16 cellular contexts compared by ENCODE assay signal in genomic region chr15:47027322-47027946, GRCh38.
DNase-seq lines count a peak whose midpoint lies in the region; ATAC-seq and TF ChIP-seq lines count a peak whose summit lies in the region.
"Had no signal": no experiment of that assay in that cellular context is flagged by ENCODE, and none has a peak within 500 bp of the region (broad histone marks: within the 10 kb centered on the region; RNA-seq: fewer than 3 reads in every experiment).

No MANE protein-coding gene starts in this region.

- peak overlapping the region; percentile 74; the same call in 1 of the 2 replicates for H2AFZ ChIP-seq in GM23338

- H3K79me2 ChIP-seq in GM23338 (replicated peaks; ENCODE audit: insufficient read depth) = no peaks in the 10 kb centered on the region

- no peaks in the 10 kb centered on the region for H3K9me3 ChIP-seq in A673 (ENCODE audit: low read depth, low read length, poor library complexity, severe bottlenecking)
- no peaks in the 10 kb centered on the region for H3K9me3 ChIP-seq in endodermal cell (ENCODE audit: control insufficient read depth, low read length)
- H3K9me3 ChIP-seq: pancreas had no signal

- BruUV-seq in A673 (replicated peaks; lab: Mats Ljungman, UMichigan) = no TSS peak

- ATAC-seq in GM23338 (peak; percentile 68), HG02852 (IDR thresholded peaks at IDR 0.05; ENCODE audit: unreplicated experiment) (no peak)
- ATAC-seq in activated T-helper 17 cell treated with anti-CD3 and anti-CD28 coated beads, Interleukin-2, amount 50 U/mL, for 72 hours (replicated peaks) = no peak
- ATAC-seq: pancreas had no signal

- H3K4me1 Mint-ChIP-seq in GM23338 (no peaks in the 10 kb centered on the region), endodermal cell (no peaks in the 10 kb centered on the region)
- H3K4me1 Mint-ChIP-seq in activated CD4-positive, alpha-beta memory T cell treated with anti-CD3 and anti-CD28 coated beads, Interleukin-2, amount 10 ng/mL, durations not matched to agents 7 days and 5 days = no peaks in the 10 kb centered on the region
- no peaks in the 10 kb centered on the region for H3K4me1 Mint-ChIP-seq in activated T-helper 17 cell treated with anti-CD3 and anti-CD28 coated beads, Interleukin-2, amount 50 U/mL, for 72 hours
- H3K4me1 Mint-ChIP-seq: B cell had no signal

- POLR2A ChIA-PET in A673 (lab: Charles Lee; ENCODE audit: low non-redundant PET) = no interaction called here
- POLR2A ChIA-PET in activated CD4-positive, alpha-beta memory T cell treated with anti-CD3 and anti-CD28 coated beads, Interleukin-2, amount 10 ng/mL, durations not matched to agents 7 days and 5 days (lab: Charles Lee) = no interaction called here

- no peak overlapping the region for H3K9ac ChIP-seq in endodermal cell (ENCODE audit: extremely low read depth, low read length, poor library complexity, severe bottlenecking)

- H3K4me1 ChIP-seq in A673 (ENCODE audit: insufficient read depth, low read length, poor library complexity, severe bottlenecking) (no peaks in the 10 kb centered on the region), GM23338 (ENCODE audit: insufficient read depth) (no peaks in the 10 kb centered on the region), endodermal cell (ENCODE audit: control insufficient read depth, insufficient read depth, low read length) (no peaks in the 10 kb centered on the region)
- H3K4me1 ChIP-seq: pancreas had no signal

- H3K27ac Mint-ChIP-seq in GM23338 (no peak overlapping the region), endodermal cell (no peak overlapping the region)
- no peak overlapping the region for H3K27ac Mint-ChIP-seq in activated CD4-positive, alpha-beta memory T cell treated with anti-CD3 and anti-CD28 coated beads, Interleukin-2, amount 10 ng/mL, durations not matched to agents 7 days and 5 days
- no peak overlapping the region for H3K27ac Mint-ChIP-seq in activated T-helper 17 cell treated with anti-CD3 and anti-CD28 coated beads, Interleukin-2, amount 50 U/mL, for 72 hours
- H3K27ac Mint-ChIP-seq: B cell had no signal

- peak; percentile 32 for DNase-seq in A673 (ENCODE audit: low spot score)
- peak; percentile 50 for DNase-seq in GM23338 (ENCODE audit: low spot score)
- DNase-seq in NCI-H524 treated with DMSO at 0.1 percent for 48 hours (lab: John Stamatoyannopoulos, UW) = peak; percentile 57
- DNase-seq in endodermal cell = peak; percentile 59
- no peak for DNase-seq in activated CD4-positive, alpha-beta memory T cell treated with anti-CD3 and anti-CD28 coated beads, Interleukin-2, amount 10 ng/mL, durations not matched to agents 7 days and 5 days
- no peak for DNase-seq in ecto neural progenitor cell (ENCODE audit: low spot score)
- DNase-seq: activated CD4-positive, alpha-beta T cell treated with anti-CD3 and anti-CD28 coated beads for 4 hours; activated effector memory CD4-positive, alpha-beta T cell treated with anti-CD3 and anti-CD28 coated beads, Interleukin-2, amount 50 U/mL, for 16 hours; brain microvascular endothelial cell; head of caudate nucleus; NCI-H510A treated with DMSO at 0.1 percent for 48 hours had no signal

- no peaks in the 10 kb centered on the region for H4K20me1 ChIP-seq in GM23338 (replicated peaks; ENCODE audit: insufficient read depth)

- no peak overlapping the region for H3K27ac ChIP-seq in A673 (ENCODE audit: low read depth, low read length, poor library complexity, severe bottlenecking)
- H3K27ac ChIP-seq in GM23338 (ENCODE audit: low read depth) = no peak overlapping the region
- no peak overlapping the region for H3K27ac ChIP-seq in endodermal cell (ENCODE audit: low read depth, low read length)
- H3K27ac ChIP-seq: brain microvascular endothelial cell, pancreas had no signal

- peaks cover 2% of the 10 kb centered on the region for H3K27me3 Mint-ChIP-seq in GM23338 (ENCODE audit: insufficient read depth, low read depth, poor library complexity)
- no peaks in the 10 kb centered on the region for H3K27me3 Mint-ChIP-seq in endodermal cell (ENCODE audit: insufficient read depth)
- H3K27me3 Mint-ChIP-seq in activated CD4-positive, alpha-beta memory T cell treated with anti-CD3 and anti-CD28 coated beads, Interleukin-2, amount 10 ng/mL, durations not matched to agents 7 days and 5 days = no peaks in the 10 kb centered on the region
- no peaks in the 10 kb centered on the region for H3K27me3 Mint-ChIP-seq in activated T-helper 17 cell treated with anti-CD3 and anti-CD28 coated beads, Interleukin-2, amount 50 U/mL, for 72 hours
- H3K27me3 Mint-ChIP-seq: B cell had no signal

- H3K4me3 ChIP-seq in A673 (ENCODE audit: low read depth, low read length, poor library complexity, severe bottlenecking) (no peak overlapping the region), GM23338 (no peak overlapping the region), endodermal cell (ENCODE audit: low read length) (no peak overlapping the region)
- H3K4me3 ChIP-seq: lung, pancreas had no signal

- TF ChIP-seq CTCF in A673 (conservative IDR thresholded peaks at IDR 0.05; ENCODE audit: low read depth, low read length) (peak; percentile 45), GM23338 (conservative IDR thresholded peaks at IDR 0.05; ENCODE audit: low read depth in 2 of 2) (peak; percentile 55 to 65), endodermal cell (conservative IDR thresholded peaks at IDR 0.05) (peak; percentile 72)

- H3K4me2 ChIP-seq in GM23338 = no peak overlapping the region

- intact Hi-C loops in A673 (cut with micrococcal nuclease; ENCODE audit: unreplicated experiment) = no loop called here

- H3K4me3 Mint-ChIP-seq in GM23338 = no peak overlapping the region
- no peak overlapping the region for H3K4me3 Mint-ChIP-seq in endodermal cell
- no peak overlapping the region for H3K4me3 Mint-ChIP-seq in activated CD4-positive, alpha-beta memory T cell treated with anti-CD3 and anti-CD28 coated beads, Interleukin-2, amount 10 ng/mL, durations not matched to agents 7 days and 5 days
- no peak overlapping the region for H3K4me3 Mint-ChIP-seq in activated T-helper 17 cell treated with anti-CD3 and anti-CD28 coated beads, Interleukin-2, amount 50 U/mL, for 72 hours
- H3K4me3 Mint-ChIP-seq: B cell had no signal

- H3K9me3 Mint-ChIP-seq in GM23338 (peaks cover 56% of the 10 kb centered on the region), endodermal cell (peaks cover 3% of the 10 kb centered on the region)
- H3K9me3 Mint-ChIP-seq in activated CD4-positive, alpha-beta memory T cell treated with anti-CD3 and anti-CD28 coated beads, Interleukin-2, amount 10 ng/mL, durations not matched to agents 7 days and 5 days = peaks cover 23% of the 10 kb centered on the region
- H3K9me3 Mint-ChIP-seq in activated T-helper 17 cell treated with anti-CD3 and anti-CD28 coated beads, Interleukin-2, amount 50 U/mL, for 72 hours = peaks cover 42% of the 10 kb centered on the region

- H3K27me3 ChIP-seq in A673 (replicated peaks; ENCODE audit: insufficient read depth, low read depth, low read length, poor library complexity) (no peaks in the 10 kb centered on the region), GM23338 (ENCODE audit: insufficient read depth) (no peaks in the 10 kb centered on the region), endodermal cell (ENCODE audit: control insufficient read depth, insufficient read depth, low read length, poor library complexity, severe bottlenecking) (no peaks in the 10 kb centered on the region)
- H3K27me3 ChIP-seq: brain microvascular endothelial cell, pancreas had no signal

- H3F3A ChIP-seq in GM23338 (replicated peaks; ENCODE audit: low read depth) = no peaks in the 10 kb centered on the region

- 88 to 90% methylated on average over 4 to 5 of the region's 5 CpGs for WGBS in endodermal cell (ENCODE audit: insufficient coverage in 1 of 2, insufficient read length in 1 of 2), 2 experiments

- CTCF ChIA-PET in A673 (lab: Charles Lee) = no interaction called here
- CTCF ChIA-PET in activated CD4-positive, alpha-beta memory T cell treated with anti-CD3 and anti-CD28 coated beads, Interleukin-2, amount 10 ng/mL, durations not matched to agents 7 days and 5 days (lab: Charles Lee) = no interaction called here

- H3K36me3 ChIP-seq in A673 (ENCODE audit: insufficient read depth, low read length, poor library complexity, severe bottlenecking) = no peaks in the 10 kb centered on the region
- no peaks in the 10 kb centered on the region for H3K36me3 ChIP-seq in GM23338 (ENCODE audit: insufficient read depth)
- no peaks in the 10 kb centered on the region for H3K36me3 ChIP-seq in endodermal cell (ENCODE audit: control insufficient read depth, insufficient read depth, low read length)
- H3K36me3 ChIP-seq: brain microvascular endothelial cell, pancreas had no signal

- no peaks in the 10 kb centered on the region for H3K9me2 ChIP-seq in GM23338 (ENCODE audit: insufficient read depth)

- H3K36me3 Mint-ChIP-seq in GM23338 (ENCODE audit: low read depth) (no peaks in the 10 kb centered on the region; the same call in 2 of the 3 replicates), endodermal cell (ENCODE audit: low read depth) (no peaks in the 10 kb centered on the region)
- H3K36me3 Mint-ChIP-seq in activated CD4-positive, alpha-beta memory T cell treated with anti-CD3 and anti-CD28 coated beads, Interleukin-2, amount 10 ng/mL, durations not matched to agents 7 days and 5 days (ENCODE audit: low read depth) = no peaks in the 10 kb centered on the region
- no peaks in the 10 kb centered on the region for H3K36me3 Mint-ChIP-seq in activated T-helper 17 cell treated with anti-CD3 and anti-CD28 coated beads, Interleukin-2, amount 50 U/mL, for 72 hours (ENCODE audit: low read depth)

TF ChIP-seq in GM23338, 12 proteins besides CTCF, POLR2A, EP300 and RAD21 (continues in another document):
- TF ChIP-seq STAT1 (IDR thresholded peaks at IDR 0.05; ENCODE audit: unreplicated experiment) (no peak), EZH2 (IDR thresholded peaks at IDR 0.05; ENCODE audit: low read depth, unreplicated experiment) (no peak)
- TF ChIP-seq, protein P1, sequence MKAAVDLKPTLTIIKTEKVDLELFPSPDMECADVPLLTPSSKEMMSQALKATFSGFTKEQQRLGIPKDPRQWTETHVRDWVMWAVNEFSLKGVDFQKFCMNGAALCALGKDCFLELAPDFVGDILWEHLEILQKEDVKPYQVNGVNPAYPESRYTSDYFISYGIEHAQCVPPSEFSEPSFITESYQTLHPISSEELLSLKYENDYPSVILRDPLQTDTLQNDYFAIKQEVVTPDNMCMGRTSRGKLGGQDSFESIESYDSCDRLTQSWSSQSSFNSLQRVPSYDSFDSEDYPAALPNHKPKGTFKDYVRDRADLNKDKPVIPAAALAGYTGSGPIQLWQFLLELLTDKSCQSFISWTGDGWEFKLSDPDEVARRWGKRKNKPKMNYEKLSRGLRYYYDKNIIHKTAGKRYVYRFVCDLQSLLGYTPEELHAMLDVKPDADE (IDR thresholded peaks at IDR 0.05) = no peak

Comparison
In these comparisons a context has a peak if more than half of its experiments do, and no peak if none do; other contexts are left out.
1. DNase-seq: peak in A673 (single experiment), GM23338 (single experiment), NCI-H524 treated with DMSO at 0.1 percent for 48 hours (single experiment) and endodermal cell (single experiment); none in activated CD4-positive, alpha-beta memory T cell treated with anti-CD3 and anti-CD28 coated beads, Interleukin-2, amount 10 ng/mL, durations not matched to agents 7 days and 5 days (single experiment) and ecto neural progenitor cell (single experiment).
2. Peak in every context shown above with its lines, with median percentiles within 50 percentile points of each other: CTCF ChIP-seq.